ENCODE assay signal across 2 cellular contexts in genomic region chrX:128619490-128619889, GRCh38.
TF ChIP-seq lines count a peak whose summit lies in the region.

No MANE protein-coding gene starts in this region.

TF ChIP-seq in A549, 52 proteins besides CTCF, POLR2A, EP300 and RAD21 (continued from another document):
- TF ChIP-seq HES2 (IDR thresholded peaks at IDR 0.05) (no peak), TFCP2L1 (CRISPR knock-in tag; IDR thresholded peaks at IDR 0.05) (no peak), SMC3 (IDR thresholded peaks at IDR 0.05) (no peak), KDM5A (IDR thresholded peaks at IDR 0.05) (no peak), HMGXB4 (CRISPR knock-in tag; IDR thresholded peaks at IDR 0.05; ENCODE audit: borderline replicate concordance) (no peak), FOXS1 (CRISPR knock-in tag; IDR thresholded peaks at IDR 0.05) (no peak), FOSL2 (IDR thresholded peaks at IDR 0.05) (no peak), FOSL2 (CRISPR knock-in tag; IDR thresholded peaks at IDR 0.05) (no peak), RNF2 (IDR thresholded peaks at IDR 0.05; ENCODE audit: borderline replicate concordance, low read depth) (no peak), NPAS2 (CRISPR knock-in tag; IDR thresholded peaks at IDR 0.05; ENCODE audit: borderline replicate concordance) (no peak)
TF ChIP-seq in A549: peak in this region for 0.

TF ChIP-seq in GM23338, 12 proteins besides CTCF, POLR2A, EP300 and RAD21:
- TF ChIP-seq ZNF462 (CRISPR knock-in tag; IDR thresholded peaks at IDR 0.05) = no peak
- TF ChIP-seq NANOG (IDR thresholded peaks at IDR 0.05; ENCODE audit: borderline replicate concordance) = no peak
- no peak for TF ChIP-seq ETS1 (IDR thresholded peaks at IDR 0.05)
- TF ChIP-seq POLR2AphosphoS5 (IDR thresholded peaks at IDR 0.05; ENCODE audit: low read depth) = no peak
- TF ChIP-seq ZNF331 (CRISPR knock-in tag; IDR thresholded peaks at IDR 0.05; ENCODE audit: low read depth) = no peak
- TF ChIP-seq JUNB (IDR thresholded peaks at IDR 0.05; ENCODE audit: unreplicated experiment) = no peak
- no peak for TF ChIP-seq CREB1 (CRISPR knock-in tag; IDR thresholded peaks at IDR 0.05; ENCODE audit: low read depth)
- TF ChIP-seq STAT1 (IDR thresholded peaks at IDR 0.05; ENCODE audit: unreplicated experiment) = no peak
- no peak for TF ChIP-seq ZNF114 (CRISPR knock-in tag; IDR thresholded peaks at IDR 0.05)
- no peak for TF ChIP-seq EZH2 (IDR thresholded peaks at IDR 0.05; ENCODE audit: low read depth, unreplicated experiment)
- no peak for TF ChIP-seq REST (IDR thresholded peaks at IDR 0.05; ENCODE audit: unreplicated experiment)
- TF ChIP-seq EZH2phosphoT487 (IDR thresholded peaks at IDR 0.05; ENCODE audit: unreplicated experiment) = no peak
